Comparison of ENCODE assay signal across 8 cellular contexts in the genomic region with DNA sequence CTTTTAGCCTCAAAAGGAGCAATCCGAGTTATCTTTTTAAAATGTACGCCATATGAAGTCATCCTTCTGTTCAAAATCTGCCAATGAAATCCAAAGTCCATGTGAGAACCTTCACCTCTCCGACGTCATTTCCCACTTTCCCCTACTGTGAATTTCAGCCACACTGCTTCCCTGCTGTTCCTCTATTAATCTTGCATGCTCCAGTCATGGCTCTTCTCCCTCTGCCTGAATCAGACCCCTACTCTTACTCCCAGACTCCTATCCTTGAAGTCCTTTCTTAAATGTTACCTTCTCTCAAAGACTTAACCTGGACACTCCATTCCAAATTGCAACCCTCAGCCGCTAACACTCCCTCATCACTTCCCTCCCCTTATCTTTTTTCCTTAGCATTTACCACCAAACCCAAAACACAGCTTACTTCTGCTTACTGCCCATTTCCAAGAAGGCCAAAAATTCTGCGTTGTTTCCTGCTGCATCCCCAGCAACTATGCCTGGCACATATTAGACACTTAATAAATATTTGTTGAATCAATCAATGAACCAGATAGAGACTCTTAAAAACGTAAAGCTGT.
A peak's percentile ranks its signal among the peaks of the same experiment; 100 is the strongest.
DNase-seq lines count a peak whose midpoint lies in the region; ATAC-seq and TF ChIP-seq lines count a peak whose summit lies in the region.

No MANE protein-coding gene starts in this region.

- H3K27ac ChIP-seq in muscle layer of duodenum (ENCODE audit: low read length): peak overlapping the region; percentile 49

- no peaks in the 10 kb centered on the region for H3K9me3 ChIP-seq in muscle layer of duodenum (ENCODE audit: control insufficient read depth in 1 of 2, low read length in 2 of 2)

- H3K4me3 ChIP-seq in GM12864 (ENCODE audit: low read depth, low read length) (peak overlapping the region; percentile 62; the same call in 1 of the 2 replicates), muscle layer of duodenum (ENCODE audit: low read depth in 1 of 2, low read length in 2 of 2) (peak overlapping the region; percentile 96 to 98)

- no peak for DNase-seq in GM12864 (ENCODE audit: low read depth)
- peak; percentile 33 for DNase-seq in NCI-H446 treated with DMSO at 0.1 percent for 48 hours (lab: John Stamatoyannopoulos, UW)
- DNase-seq in cerebellar cortex (ENCODE audit: low spot score): peak; percentile 77
- no peak for DNase-seq in RPMI8226
- DNase-seq in GM13977 (ENCODE audit: low spot score): no peak

- TF ChIP-seq CTCF in GM12864 (IDR thresholded peaks at IDR 0.05; ENCODE audit: low read depth, low read length, missing control alignments): no peak
- TF ChIP-seq CTCF in GM13977 (IDR thresholded peaks at IDR 0.05; ENCODE audit: extremely low read depth, insufficient read depth, missing control alignments): no peak

- no peaks in the 10 kb centered on the region for H3K27me3 ChIP-seq in muscle layer of duodenum (ENCODE audit: low read depth, low read length)

- in situ Hi-C loops in GM13977 (cut with MboI; ENCODE audit: low pct_unique_long_range_greater_than_20kb, low sequenced_read_pairs, unreplicated experiment): no loop called here

- no peak for ATAC-seq in HG03457 (IDR thresholded peaks at IDR 0.05; ENCODE audit: unreplicated experiment)
- no peak for ATAC-seq in GM21717 (IDR thresholded peaks at IDR 0.05; ENCODE audit: unreplicated experiment)

- peaks cover 7 to 21% of the 10 kb centered on the region in 2 donors for H3K36me3 ChIP-seq in muscle layer of duodenum (ENCODE audit: control insufficient read depth in 1 of 2, insufficient read depth in 2 of 2, low read length in 2 of 2)

- peaks cover 24 to 27% of the 10 kb centered on the region in 2 donors for H3K4me1 ChIP-seq in muscle layer of duodenum (ENCODE audit: control insufficient read depth in 1 of 2, insufficient read depth in 2 of 2, low read length in 2 of 2)

Comparison
In these comparisons a context has a peak if more than half of its experiments do, and no peak if none do; other contexts are left out.
1. DNase-seq: peak in NCI-H446 treated with DMSO at 0.1 percent for 48 hours (single experiment) and cerebellar cortex (single experiment); none in GM12864 (single experiment), RPMI8226 (single experiment) and GM13977 (single experiment).